ENCODE assay signal across 34 cellular contexts in genomic region chrX:9947395-9947794, GRCh38. TPM values are rescaled to one million over a fixed set of nuclear protein-coding genes. Genes with fewer than 3 reads are reported as not detected.
"Had no signal": no experiment of that assay in that cellular context is flagged by ENCODE, and none has a peak within 500 bp of the region (broad histone marks: within the 10 kb centered on the region; RNA-seq: fewer than 3 reads in every experiment).

No MANE protein-coding gene starts in this region.

- H3K4me1 Mint-ChIP-seq: endodermal cell, WTC11 had no signal

- H3K36me3 ChIP-seq: brain microvascular endothelial cell, esophagus muscularis mucosa, gastrocnemius medialis, heart left ventricle had no signal

- DNase-seq: activated CD4-positive, alpha-beta memory T cell treated with anti-CD3 and anti-CD28 coated beads, Interleukin-2, amount 10 ng/mL, durations not matched to agents 7 days and 5 days; activated CD4-positive, alpha-beta T cell treated with anti-CD3 and anti-CD28 coated beads for 1 hour; activated CD4-positive, alpha-beta T cell treated with anti-CD3 and anti-CD28 coated beads for 4 hours; activated CD4-positive, alpha-beta T cell treated with anti-CD3 and anti-CD28 coated beads, Interleukin-2, amount 10 ng/mL, durations not matched to agents 7 days and 5 days; activated CD4-positive, alpha-beta T cell treated with anti-CD3 and anti-CD28 coated beads, Interleukin-2, amount 50 U/mL, for 4 hours; activated CD8-positive, alpha-beta memory T cell treated with anti-CD3 and anti-CD28 coated beads, Interleukin-2, amount 50 U/mL, for 48 hours; activated gamma-delta T cell; activated naive CD4-positive, alpha-beta T cell; activated naive CD4-positive, alpha-beta T cell treated with anti-CD3 and anti-CD28 coated beads, Interleukin-2, amount 10 ng/mL, durations not matched to agents 7 days and 5 days; activated naive CD8-positive, alpha-beta T cell treated with anti-CD3 and anti-CD28 coated beads, Interleukin-2, amount 10 ng/mL, durations not matched to agents 7 days and 5 days; activated T-cell treated with anti-CD3 and anti-CD28 coated beads for 4 hours; activated T-cell treated with anti-CD3 and anti-CD28 coated beads, Interleukin-2, amount 50 U/mL, for 24 hours; activated T-cell treated with anti-CD3 and anti-CD28 coated beads, Interleukin-2, amount 50 U/mL, for 72 hours; aorta; brain microvascular endothelial cell; dorsolateral prefrontal cortex; effector memory CD4-positive, alpha-beta T cell; endodermal cell; erythroblast; foreskin keratinocyte; gastrocnemius medialis; glutamatergic neuron; heart left ventricle; hypothalamus; T-helper 2 cell had no signal

- H3K36me3 Mint-ChIP-seq: activated naive CD4-positive, alpha-beta T cell treated with anti-CD3 and anti-CD28 coated beads, Interleukin-2, amount 10 ng/mL, durations not matched to agents 7 days and 5 days; activated naive CD4-positive, alpha-beta T cell treated with anti-CD3 and anti-CD28 coated beads, Interleukin-2, amount 50 U/mL, for 72 hours; activated naive CD8-positive, alpha-beta T cell treated with anti-CD3 and anti-CD28 coated beads, Interleukin-2, amount 10 ng/mL, durations not matched to agents 7 days and 5 days had no signal

- H3K9me3 Mint-ChIP-seq: activated CD4-positive, alpha-beta memory T cell treated with anti-CD3 and anti-CD28 coated beads, Interleukin-2, amount 10 ng/mL, durations not matched to agents 7 days and 5 days; activated CD4-positive, alpha-beta T cell treated with anti-CD3 and anti-CD28 coated beads, Interleukin-2, amount 10 ng/mL, durations not matched to agents 7 days and 5 days; activated naive CD4-positive, alpha-beta T cell treated with anti-CD3 and anti-CD28 coated beads, Interleukin-2, amount 10 ng/mL, durations not matched to agents 7 days and 5 days; activated naive CD4-positive, alpha-beta T cell treated with anti-CD3 and anti-CD28 coated beads, Interleukin-2, amount 50 U/mL, for 72 hours; activated naive CD8-positive, alpha-beta T cell treated with anti-CD3 and anti-CD28 coated beads, Interleukin-2, amount 10 ng/mL, durations not matched to agents 7 days and 5 days; activated T-cell treated with anti-CD3 and anti-CD28 coated beads, Interleukin-2, amount 50 U/mL, for 72 hours; central memory CD8-positive, alpha-beta T cell; dendritic cell treated with granulocyte-macrophage colony-stimulating factor and Interleukin-4, amounts not matched to agents 40 ng/mL and 50 ng/mL, for 4 days had no signal

- ATAC-seq: activated naive CD4-positive, alpha-beta T cell treated with anti-CD3 and anti-CD28 coated beads, Interleukin-2, amount 50 U/mL, for 72 hours; activated T-cell treated with anti-CD3 and anti-CD28 coated beads, Interleukin-2, amount 50 U/mL, for 72 hours; foreskin keratinocyte; gastrocnemius medialis; heart left ventricle; WTC11 had no signal

- H3K4me1 ChIP-seq: esophagus muscularis mucosa, foreskin keratinocyte, gastrocnemius medialis, heart left ventricle had no signal

- H3K27me3 ChIP-seq: brain microvascular endothelial cell, foreskin keratinocyte, gastrocnemius medialis had no signal

- H3K27me3 Mint-ChIP-seq: central memory CD8-positive, alpha-beta T cell had no signal

- H3K27ac Mint-ChIP-seq: activated CD4-positive, alpha-beta memory T cell treated with anti-CD3 and anti-CD28 coated beads, Interleukin-2, amount 10 ng/mL, durations not matched to agents 7 days and 5 days; activated CD4-positive, alpha-beta T cell treated with anti-CD3 and anti-CD28 coated beads, Interleukin-2, amount 10 ng/mL, durations not matched to agents 7 days and 5 days; activated naive CD4-positive, alpha-beta T cell treated with anti-CD3 and anti-CD28 coated beads, Interleukin-2, amount 10 ng/mL, durations not matched to agents 7 days and 5 days; activated naive CD4-positive, alpha-beta T cell treated with anti-CD3 and anti-CD28 coated beads, Interleukin-2, amount 50 U/mL, for 72 hours; activated naive CD8-positive, alpha-beta T cell treated with anti-CD3 and anti-CD28 coated beads, Interleukin-2, amount 10 ng/mL, durations not matched to agents 7 days and 5 days; activated T-cell treated with anti-CD3 and anti-CD28 coated beads, Interleukin-2, amount 50 U/mL, for 24 hours; activated T-cell treated with anti-CD3 and anti-CD28 coated beads, Interleukin-2, amount 50 U/mL, for 72 hours; dendritic cell treated with granulocyte-macrophage colony-stimulating factor and Interleukin-4, amounts not matched to agents 40 ng/mL and 50 ng/mL, for 4 days; endodermal cell; WTC11 had no signal

- H3K4me3 ChIP-seq: coronary artery, dorsolateral prefrontal cortex, esophagus muscularis mucosa, gastrocnemius medialis, heart left ventricle had no signal

- H3K27ac ChIP-seq: brain microvascular endothelial cell, coronary artery, esophagus muscularis mucosa, foreskin keratinocyte, gastrocnemius medialis, heart left ventricle had no signal

- H3K9me3 ChIP-seq: esophagus muscularis mucosa, gastrocnemius medialis had no signal

- H3K4me3 Mint-ChIP-seq: activated CD4-positive, alpha-beta memory T cell treated with anti-CD3 and anti-CD28 coated beads, Interleukin-2, amount 10 ng/mL, durations not matched to agents 7 days and 5 days; activated CD4-positive, alpha-beta T cell treated with anti-CD3 and anti-CD28 coated beads, Interleukin-2, amount 10 ng/mL, durations not matched to agents 7 days and 5 days; activated naive CD4-positive, alpha-beta T cell treated with anti-CD3 and anti-CD28 coated beads, Interleukin-2, amount 10 ng/mL, durations not matched to agents 7 days and 5 days; activated naive CD8-positive, alpha-beta T cell treated with anti-CD3 and anti-CD28 coated beads, Interleukin-2, amount 10 ng/mL, durations not matched to agents 7 days and 5 days; activated T-cell treated with anti-CD3 and anti-CD28 coated beads, Interleukin-2, amount 50 U/mL, for 24 hours; activated T-cell treated with anti-CD3 and anti-CD28 coated beads, Interleukin-2, amount 50 U/mL, for 72 hours; central memory CD8-positive, alpha-beta T cell; dendritic cell treated with granulocyte-macrophage colony-stimulating factor and Interleukin-4, amounts not matched to agents 40 ng/mL and 50 ng/mL, for 4 days; endodermal cell; WTC11 had no signal

RNA-seq across cellular contexts. Expression of gene CLDN34, which starts 19.8 kb away (rescaled TPM):
- total RNA-seq: activated CD4-positive, alpha-beta memory T cell treated with anti-CD3 and anti-CD28 coated beads, Interleukin-2, amount 10 ng/mL, durations not matched to agents 7 days and 5 days; activated CD4-positive, alpha-beta T cell treated with anti-CD3 and anti-CD28 coated beads, Interleukin-2, amount 10 ng/mL, durations not matched to agents 7 days and 5 days; activated naive CD4-positive, alpha-beta T cell treated with anti-CD3 and anti-CD28 coated beads, Interleukin-2, amount 50 U/mL, for 72 hours; activated naive CD8-positive, alpha-beta T cell treated with anti-CD3 and anti-CD28 coated beads, Interleukin-2, amount 10 ng/mL, durations not matched to agents 7 days and 5 days; activated T-cell treated with anti-CD3 and anti-CD28 coated beads, Interleukin-2, amount 50 U/mL, for 72 hours; bronchial epithelial cell; cardiac septum; foreskin keratinocyte; gastrocnemius medialis; heart left ventricle had no signal
- polyA plus RNA-seq: adipose tissue, aorta, heart left ventricle had no signal
